ENCODE assay signal across 5 cellular contexts in genomic region chr4:91795947-91796346, GRCh38.
"Had no signal": no experiment of that assay in that cellular context is flagged by ENCODE, and none has a peak within 500 bp of the region (broad histone marks: within the 10 kb centered on the region; RNA-seq: fewer than 3 reads in every experiment).

No MANE protein-coding gene starts in this region.

- H3K4me2 ChIP-seq: KMS-11 had no signal

- FAIRE-seq: HTR-8/SVneo had no signal

- DNase-seq: KBM-7, KG1 had no signal

- H3K27ac ChIP-seq: HL-60, KMS-11 had no signal

- H3K9ac ChIP-seq: KMS-11 had no signal
